Comparison of ENCODE assay signal across 10 cellular contexts in the genomic region with DNA sequence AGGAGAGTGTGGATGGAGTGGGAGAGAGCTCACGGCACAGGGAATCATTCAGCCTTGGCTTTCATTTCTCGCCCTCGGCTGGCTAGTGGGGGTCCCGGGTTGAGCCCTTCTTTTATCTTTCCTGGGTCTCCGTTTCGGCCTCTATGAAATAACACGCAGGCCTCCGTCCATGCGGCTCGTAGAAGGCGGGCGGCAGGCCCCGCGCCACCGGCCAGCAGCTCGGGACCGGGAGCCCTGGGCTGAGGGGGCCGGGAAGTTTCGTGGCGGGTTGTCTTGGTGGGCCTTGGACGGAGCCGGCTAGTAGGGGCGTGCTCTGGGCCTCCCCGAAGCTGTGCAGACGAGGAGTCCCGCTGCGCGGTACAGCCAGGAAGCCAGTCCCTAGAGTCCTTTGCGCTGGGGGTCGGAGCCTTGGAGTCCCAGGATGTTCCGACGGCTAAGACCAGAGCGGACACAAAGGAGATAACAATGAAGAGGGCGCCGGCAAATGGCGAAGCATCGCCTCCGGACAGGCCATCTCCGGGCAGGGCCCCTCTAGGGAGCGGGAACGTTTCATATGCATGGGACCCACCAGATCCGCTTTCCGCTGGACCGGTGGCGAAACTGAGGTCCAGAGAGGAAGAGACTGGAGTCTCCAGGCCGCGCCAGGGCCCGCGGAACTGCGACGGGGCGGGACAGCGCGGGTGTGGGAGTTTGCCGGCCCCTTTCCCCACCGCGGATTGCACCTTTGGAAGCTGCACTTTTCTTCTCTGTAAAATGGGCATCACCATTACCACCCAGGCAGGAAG. TPM values are rescaled to one million over a fixed set of nuclear protein-coding genes. Genes with fewer than 3 reads are reported as not detected.
DNase-seq lines count a peak whose midpoint lies in the region; ATAC-seq and TF ChIP-seq lines count a peak whose summit lies in the region.
"Had no signal": no experiment of that assay in that cellular context is flagged by ENCODE, and none has a peak within 500 bp of the region (broad histone marks: within the 10 kb centered on the region; RNA-seq: fewer than 3 reads in every experiment).

No MANE protein-coding gene starts in this region.

- POLR2A ChIA-PET in AG04449 (lab: Yijun Ruan, JAX) = no interaction called here

- DNase-seq in AG04449 (ENCODE audit: low read depth, low spot score) = no peak
- peak; percentile 70 for DNase-seq in H9
- no peak for DNase-seq in central memory CD8-positive, alpha-beta T cell (ENCODE audit: low spot score in 2 of 2)
- no peak for DNase-seq in GDM1 (lab: John Stamatoyannopoulos, UW)
- no peak for DNase-seq in SKM-1 (lab: John Stamatoyannopoulos, UW; ENCODE audit: unreplicated experiment)
- DNase-seq in DMS79 (lab: John Stamatoyannopoulos, UW) = no peak

- H2BK20ac ChIP-seq in H9 (ENCODE audit: low read depth, low read length, poor library complexity, severe bottlenecking) = no peak overlapping the region

- no peak overlapping the region for H2BK12ac ChIP-seq in H9 (ENCODE audit: insufficient read length, low read depth, low read length)

- ATAC-seq in central memory CD8-positive, alpha-beta T cell (replicated peaks; ENCODE audit: extremely low read depth, poor library complexity, severe bottlenecking) = no peak
- no peak for ATAC-seq in GM21367 (IDR thresholded peaks at IDR 0.05; ENCODE audit: unreplicated experiment)

- H3K27me3 ChIP-seq in H9 (ENCODE audit: insufficient read depth, low read length) (peaks cover 71% of the 10 kb centered on the region), mucosa of rectum (ENCODE audit: control insufficient read depth in 2 of 2, insufficient read depth in 2 of 2, low read length in 2 of 2) (peaks cover 51 to 55% of the 10 kb centered on the region in 2 donors)

- no peak overlapping the region for H4K91ac ChIP-seq in H9 (ENCODE audit: insufficient read length, low read depth, low read length)

- H3K79me2 ChIP-seq in H9 (ENCODE audit: insufficient read depth, low read length) = no peaks in the 10 kb centered on the region

- H3T11ph ChIP-seq in H9 (ENCODE audit: low read length) = no peak overlapping the region

- peaks cover 40 to 44% of the 10 kb centered on the region in 2 experiments for H3K4me1 Mint-ChIP-seq in H9
- H3K4me1 Mint-ChIP-seq in central memory CD8-positive, alpha-beta T cell = peaks cover 50% of the 10 kb centered on the region

- H2AK5ac ChIP-seq in H9 (ENCODE audit: insufficient read length, low read length) = no peak overlapping the region

- H3K4me2 ChIP-seq in H9 (ENCODE audit: insufficient read depth, insufficient read length, low read length) = peak overlapping the region; percentile 77

- H3K27ac ChIP-seq in H9 (ENCODE audit: insufficient read length, low read depth, low read length) = no peak overlapping the region
- H3K27ac ChIP-seq in mucosa of rectum (ENCODE audit: low read depth in 2 of 2, low read length in 2 of 2) = no peak overlapping the region

- H3K36me3 Mint-ChIP-seq in H9 (ENCODE audit: insufficient read depth in 1 of 3, low read depth in 3 of 3) = no peaks in the 10 kb centered on the region; a peak in 2 of 7 replicates
- H3K36me3 Mint-ChIP-seq in central memory CD8-positive, alpha-beta T cell (ENCODE audit: insufficient read depth) = peaks cover 17% of the 10 kb centered on the region

- H3K4ac ChIP-seq in H9 (ENCODE audit: low read depth, low read length) = no peak overlapping the region

- peak overlapping the region; percentile 52 to 75 for H3K4me3 Mint-ChIP-seq in H9
- H3K4me3 Mint-ChIP-seq in central memory CD8-positive, alpha-beta T cell = peak overlapping the region; percentile 81

- H3K9me3 ChIP-seq in H9 (ENCODE audit: control insufficient read depth, low read depth, low read length) = no peaks in the 10 kb centered on the region
- no peaks in the 10 kb centered on the region for H3K9me3 ChIP-seq in mucosa of rectum (ENCODE audit: control insufficient read depth in 2 of 2, low read length in 2 of 2)

- H3K23ac ChIP-seq in H9 (ENCODE audit: insufficient read length, low read depth, low read length) = no peak overlapping the region

- TF ChIP-seq CTCF in AG04449 (IDR thresholded peaks at IDR 0.05; ENCODE audit: insufficient read depth, low read length, missing control alignments) (no peak), H9 (conservative IDR thresholded peaks at IDR 0.05) (no peak)

- H2BK120ac ChIP-seq in H9 (ENCODE audit: low read depth, low read length, poor library complexity, severe bottlenecking) = no peak overlapping the region

- H4K8ac ChIP-seq in H9 (replicated peaks; ENCODE audit: insufficient read length, low read depth, low read length) = no peak overlapping the region

- no CpG with 5 or more reads among the region's 57 CpGs for WGBS in H9 (ENCODE audit: extremely low coverage, insufficient read length, low lambda C conversion rate)

- peaks cover 19% of the 10 kb centered on the region for H3K23me2 ChIP-seq in H9 (ENCODE audit: insufficient read length, low read depth, low read length, poor library complexity, severe bottlenecking)

- H4K5ac ChIP-seq in H9 (ENCODE audit: insufficient read length, low read depth, low read length) = no peak overlapping the region

- no peak overlapping the region for H3K18ac ChIP-seq in H9 (ENCODE audit: insufficient read length, low read depth, low read length)

- H3K27me3 Mint-ChIP-seq in H9 (ENCODE audit: low read depth) = peaks cover 90% of the 10 kb centered on the region
- peaks cover 57% of the 10 kb centered on the region for H3K27me3 Mint-ChIP-seq in central memory CD8-positive, alpha-beta T cell

- CTCF ChIA-PET in AG04449 (lab: Yijun Ruan, JAX) = interaction anchor here (0.7 to 5.7 kb wide), 27 partner anchors 11 to 895 kb away, joined by 3 to 149 read pairs (median 4); a partner anchor contains a TSS

- no peak overlapping the region for H2AFZ ChIP-seq in H9 (ENCODE audit: low read length)

- no peak overlapping the region for H3K9ac ChIP-seq in H9 (ENCODE audit: extremely low read depth, insufficient read length, low read length)
- H3K9ac ChIP-seq in mucosa of rectum (ENCODE audit: low read depth in 1 of 2, low read length in 2 of 2) = peak overlapping the region; percentile 14 to 36

- H3K9me3 Mint-ChIP-seq in H9 = peaks cover 4 to 7% of the 10 kb centered on the region in 2 experiments; a peak in 4 of 5 replicates
- no peaks in the 10 kb centered on the region for H3K9me3 Mint-ChIP-seq in central memory CD8-positive, alpha-beta T cell

- H2BK5ac ChIP-seq in H9 (ENCODE audit: insufficient read length, low read length) = no peak overlapping the region

- H3K14ac ChIP-seq in H9 (ENCODE audit: insufficient read depth, low read length) = peak overlapping the region; percentile 17; the same call in 1 of the 2 replicates

- no peaks in the 10 kb centered on the region for H4K20me1 ChIP-seq in H9 (ENCODE audit: control insufficient read depth, insufficient read depth, insufficient read length)

- H3K4me3 ChIP-seq in AG04449 (ENCODE audit: low read depth, low read length) (peak overlapping the region; percentile 38), mucosa of rectum (ENCODE audit: low read length in 2 of 2) (peak overlapping the region; percentile 37 to 64)

- H3K36me3 ChIP-seq in mucosa of rectum (ENCODE audit: control insufficient read depth in 2 of 2, insufficient read depth in 2 of 2, low read length in 2 of 2) = no peaks in the 10 kb centered on the region

- no peak overlapping the region for H2BK15ac ChIP-seq in H9 (ENCODE audit: low read depth, low read length)

- no peak overlapping the region for H3K27ac Mint-ChIP-seq in H9
- no peak overlapping the region for H3K27ac Mint-ChIP-seq in central memory CD8-positive, alpha-beta T cell (ENCODE audit: low read depth)

- no peak overlapping the region for H3K56ac ChIP-seq in H9 (ENCODE audit: insufficient read length, low read depth, low read length)

- 0 out of 2 replicates have a peak, but pooled peaks cover 3% of the 10 kb centered on the region for H3K4me1 ChIP-seq in H9 (ENCODE audit: insufficient read depth, low read length)
- peaks cover 38% of the 10 kb centered on the region in 2 donors for H3K4me1 ChIP-seq in mucosa of rectum (ENCODE audit: control insufficient read depth in 2 of 2, insufficient read depth in 2 of 2, low read length in 2 of 2)

- H3K79me1 ChIP-seq in H9 (ENCODE audit: insufficient read depth, low read depth, low read length, poor library complexity, severe bottlenecking) = no peaks in the 10 kb centered on the region

RNA-seq across cellular contexts. Expression of a gene that starts 4.3 kb away (rescaled TPM):
- not detected in 2 replicates for total RNA-seq in H9 (2021)
- total RNA-seq: dermis microvascular lymphatic vessel endothelial cell, M059J had no signal

RNA-seq across cellular contexts. Expression of a gene that starts 10.2 kb away (rescaled TPM):
- 0.13 TPM in 2 replicates for total RNA-seq in H9 (2021)
